8 cellular contexts compared by ENCODE assay signal in the genomic region with DNA sequence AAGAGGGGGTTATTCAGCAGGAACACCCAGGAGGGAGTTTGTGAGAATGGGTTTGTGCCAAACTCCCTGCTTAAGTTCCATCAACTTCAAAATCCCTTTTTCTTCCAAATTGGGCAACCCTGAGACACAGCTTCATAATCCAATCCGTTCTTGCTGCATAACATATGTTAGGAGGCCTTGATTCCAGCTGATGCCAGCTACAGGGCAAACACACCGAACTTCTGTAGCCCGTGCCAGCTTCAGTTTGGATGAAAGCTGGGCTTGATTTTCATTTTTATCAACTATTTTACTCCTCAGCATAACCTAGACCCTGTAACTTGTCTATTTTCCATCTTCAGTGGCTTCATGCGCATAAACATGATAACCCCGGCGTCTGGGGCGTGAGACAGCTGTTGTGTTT.
"Had no signal": no experiment of that assay in that cellular context is flagged by ENCODE, and none has a peak within 500 bp of the region (broad histone marks: within the 10 kb centered on the region; RNA-seq: fewer than 3 reads in every experiment).

No MANE protein-coding gene starts in this region.

- H3K4me3 ChIP-seq: GM12878 had no signal

- ATAC-seq: GM12878 had no signal

- DNase-seq: GDM1, GF-D8 had no signal

- FAIRE-seq: G401.6, GM12878, GM12891, GM12892, GM18507, GM19239 had no signal
